Comparison of ENCODE assay signal across 19 cellular contexts in the genomic region with DNA sequence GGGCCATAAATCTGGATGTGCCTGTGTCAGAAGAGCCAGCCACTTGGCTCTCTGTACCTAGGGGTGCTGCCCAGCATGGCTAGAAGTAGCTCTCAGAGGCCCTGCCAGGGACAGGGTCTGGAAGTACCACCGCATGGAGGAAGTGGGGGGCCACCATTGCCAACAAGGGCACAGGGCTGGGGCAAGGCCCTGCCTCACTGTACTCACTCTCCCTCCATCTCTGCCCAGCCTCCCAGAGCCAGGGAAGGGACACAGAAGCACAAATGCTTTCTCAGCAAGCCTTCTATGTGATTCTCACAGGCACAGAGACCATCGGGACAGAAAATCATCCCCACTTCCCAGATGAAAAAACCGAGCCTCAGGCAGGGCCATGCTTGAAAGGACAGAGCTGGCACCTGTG.
"Had no signal": no experiment of that assay in that cellular context is flagged by ENCODE, and none has a peak within 500 bp of the region (broad histone marks: within the 10 kb centered on the region; RNA-seq: fewer than 3 reads in every experiment).

No MANE protein-coding gene starts in this region.

- H3K27ac ChIP-seq: dorsolateral prefrontal cortex, left lung, parathyroid adenoma, prostate gland, sigmoid colon, suprapubic skin, vagina had no signal

- H3K9me3 Mint-ChIP-seq: neural crest cell had no signal

- H3K27me3 ChIP-seq: dorsolateral prefrontal cortex, left lung, sigmoid colon, suprapubic skin, vagina had no signal

- H3K4me3 Mint-ChIP-seq: naive thymus-derived CD8-positive, alpha-beta T cell; neural crest cell; stimulated activated naive CD8-positive, alpha-beta T cell treated with anti-CD3 and anti-CD28 coated beads, Interleukin-15, amount 100 ng/mL, for 72 hours had no signal

- H3K9me3 ChIP-seq: prostate gland, sigmoid colon, suprapubic skin, vagina had no signal

- H3K4me3 ChIP-seq: dorsolateral prefrontal cortex, left lung, prostate gland, sigmoid colon, suprapubic skin, vagina had no signal

- H3K36me3 ChIP-seq: left lung, prostate gland, sigmoid colon, suprapubic skin, vagina had no signal

- H3K4me1 ChIP-seq: left lung, prostate gland, sigmoid colon, suprapubic skin, vagina had no signal

- DNase-seq: dorsolateral prefrontal cortex; effector CD4-positive, alpha-beta T cell; left cardiac atrium; left lung; mesenchymal stem cell; midbrain; naive thymus-derived CD8-positive, alpha-beta T cell; right cardiac atrium; sigmoid colon; stimulated activated CD4-positive, alpha-beta T cell treated with anti-CD3 and anti-CD28 coated beads, Interleukin-2, amount 100 ng/mL, for 24 hours; stimulated activated CD4-positive, alpha-beta T cell treated with anti-CD3 and anti-CD28 coated beads, Interleukin-4, amount 100 ng/mL, for 24 hours; stimulated activated naive CD4-positive, alpha-beta T cell; stimulated activated naive CD8-positive, alpha-beta T cell treated with anti-CD3 and anti-CD28 coated beads, Interleukin-15, amount 100 ng/mL, for 72 hours; trophoblast cell had no signal

- H3K9ac ChIP-seq: parathyroid adenoma had no signal

- H3K79me2 ChIP-seq: parathyroid adenoma had no signal

- H2AFZ ChIP-seq: parathyroid adenoma had no signal

- H3K27me3 Mint-ChIP-seq: naive thymus-derived CD8-positive, alpha-beta T cell; stimulated activated naive CD8-positive, alpha-beta T cell treated with anti-CD3 and anti-CD28 coated beads, Interleukin-15, amount 100 ng/mL, for 72 hours had no signal

- ATAC-seq: left cardiac atrium; left lung; naive thymus-derived CD8-positive, alpha-beta T cell; right cardiac atrium; stimulated activated naive CD8-positive, alpha-beta T cell treated with anti-CD3 and anti-CD28 coated beads, Interleukin-15, amount 100 ng/mL, for 72 hours had no signal
